In genomic region chr13:91618315-91618714, GRCh38 we compare ENCODE assay signal across 7 cellular contexts.
"Had no signal": no experiment of that assay in that cellular context is flagged by ENCODE, and none has a peak within 500 bp of the region (broad histone marks: within the 10 kb centered on the region; RNA-seq: fewer than 3 reads in every experiment).

No MANE protein-coding gene starts in this region.

- H3K4me2 ChIP-seq: KMS-11 had no signal

- H3K27ac ChIP-seq: HL-60, KMS-11 had no signal

- FAIRE-seq: HepG2, HTR-8/SVneo had no signal

- ATAC-seq: HepG2 had no signal

- H3K9ac ChIP-seq: KMS-11 had no signal

- DNase-seq: IMR-90, KBM-7, KG1 had no signal
